Comparison of ENCODE assay signal across 20 cellular contexts in genomic region chr21:37550618-37551405, GRCh38.
DNase-seq lines count a peak whose midpoint lies in the region; ATAC-seq, FAIRE-seq and TF ChIP-seq lines count a peak whose summit lies in the region.
"Had no signal": no experiment of that assay in that cellular context is flagged by ENCODE, and none has a peak within 500 bp of the region (broad histone marks: within the 10 kb centered on the region; RNA-seq: fewer than 3 reads in every experiment).

No MANE protein-coding gene starts in this region.

- CTCF ChIA-PET in K562 (lab: Yijun Ruan, JAX; ENCODE audit: low intra/inter-chr PET ratio) = no interaction called here
- CTCF ChIA-PET in PC-9 (lab: Charles Lee) = no interaction called here

- H3K9me3 ChIP-seq in K562 (replicated peaks; ENCODE audit: control insufficient read depth, insufficient read depth, low read depth, low read length) = no peaks in the 10 kb centered on the region
- H3K9me3 ChIP-seq in gastrocnemius medialis = no peaks in the 10 kb centered on the region
- H3K9me3 ChIP-seq in PC-9 (ENCODE audit: insufficient read depth, low read depth) = no peaks in the 10 kb centered on the region
- H3K9me3 ChIP-seq: Caco-2, left lung, ovary, upper lobe of right lung had no signal

- peak overlapping the region in 1 of 2 experiments; percentile 53; a peak in 1 of 4 replicates for H3K9ac ChIP-seq in K562 (ENCODE audit: insufficient read depth in 1 of 2, low read depth in 2 of 2, low read length in 2 of 2)

- H3K4me3 ChIP-seq in K562 (no peak overlapping the region), gastrocnemius medialis (no peak overlapping the region), dorsolateral prefrontal cortex (peak overlapping the region in 1 of 59 donors; percentile 4), PC-9 (no peak overlapping the region)
- H3K4me3 ChIP-seq: left lung, ovary, upper lobe of right lung had no signal

- H3K9me1 ChIP-seq in K562 (ENCODE audit: control insufficient read depth, insufficient read depth, low read length) = no peaks in the 10 kb centered on the region

- peak; percentile 4 for DNase-seq in NCI-H146 (lab: John Stamatoyannopoulos, UW)
- DNase-seq in NCI-H146 treated with DMSO at 0.1 percent for 48 hours (lab: John Stamatoyannopoulos, UW; ENCODE audit: unreplicated experiment) = no peak
- DNase-seq in K562 (ENCODE audit: extremely low read depth in 1 of 4, low spot score in 3 of 4) = peak; percentile 51 to 69 (median 62)
- DNase-seq in mesenteric fat pad (ENCODE audit: low spot score) = peak; percentile 24
- DNase-seq in gastrocnemius medialis = no peak
- DNase-seq in NCI-H446 treated with DMSO at 0.1 percent for 48 hours (lab: John Stamatoyannopoulos, UW) = no peak
- DNase-seq in dorsolateral prefrontal cortex = no peak
- no peak for DNase-seq in PC-9
- DNase-seq: activated B cell treated with CpG ODN at 0.5 μM for 24 hours; activated CD8-positive, alpha-beta T cell treated with anti-CD3 and anti-CD28 coated beads for 36 hours; activated naive CD8-positive, alpha-beta T cell treated with anti-CD3 and anti-CD28 coated beads, Interleukin-2, amount 50 U/mL, for 24 hours; EL; NCI-H2171 treated with DMSO at 0.1 percent for 48 hours; upper lobe of right lung had no signal

- H3K4me1 ChIP-seq in K562 (replicated peaks in 1 of 2; ENCODE audit: control insufficient read depth in 2 of 2, insufficient read depth in 2 of 2, low read length in 2 of 2) = peaks cover 33 to 42% of the 10 kb centered on the region in 2 experiments
- H3K4me1 ChIP-seq in gastrocnemius medialis = peaks cover 34 to 54% of the 10 kb centered on the region in 2 donors
- H3K4me1 ChIP-seq in PC-9 (replicated peaks; ENCODE audit: insufficient read depth) = no peaks in the 10 kb centered on the region

- H3K27me3 ChIP-seq in K562 (ENCODE audit: control insufficient read depth in 2 of 2, insufficient read depth in 2 of 2, low read length in 2 of 2) (peaks cover 3 to 4% of the 10 kb centered on the region in 2 experiments; a peak in 1 of 5 replicates), gastrocnemius medialis (no peaks in the 10 kb centered on the region), dorsolateral prefrontal cortex (no peaks in the 10 kb centered on the region), PC-9 (ENCODE audit: insufficient read depth, low read depth) (no peaks in the 10 kb centered on the region)
- H3K27me3 ChIP-seq: ovary, upper lobe of right lung had no signal

- peak; percentile 70 for ATAC-seq in K562
- no peak for ATAC-seq in gastrocnemius medialis
- ATAC-seq: activated CD8-positive, alpha-beta T cell treated with anti-CD3 and anti-CD28 coated beads for 36 hours; activated naive CD8-positive, alpha-beta T cell treated with anti-CD3 and anti-CD28 coated beads, Interleukin-2, amount 50 U/mL, for 24 hours had no signal

- no peaks in the 10 kb centered on the region for H3K36me3 ChIP-seq in K562 (ENCODE audit: control insufficient read depth, insufficient read depth, low read length)
- H3K36me3 ChIP-seq in gastrocnemius medialis = no peaks in the 10 kb centered on the region
- H3K36me3 ChIP-seq in PC-9 (ENCODE audit: low read depth) = no peaks in the 10 kb centered on the region
- H3K36me3 ChIP-seq: left lung, ovary, upper lobe of right lung had no signal

- in situ Hi-C loops in K562 (cut with MboI) (no loop called here), gastrocnemius medialis (cut with MboI; ENCODE audit: low sequenced_read_pairs in 4 of 4) (loop anchor here in 1 of 4 donors (25.0 kb wide), 1 partner anchor 289 kb away; the partner anchor contains the start of gene VPS26C)

- no peaks in the 10 kb centered on the region for H3K9me2 ChIP-seq in PC-9 (ENCODE audit: insufficient read depth)

- POLR2A ChIA-PET in K562 (lab: Yijun Ruan, JAX) = interaction anchor here (1.1 to 2.1 kb wide), 2 partner anchors 13 to 18 kb away, joined by 4 to 28 read pairs; no protein-coding TSS in a partner anchor
- POLR2A ChIA-PET in PC-9 (lab: Charles Lee; ENCODE audit: unreplicated experiment) = interaction anchor here (0.5 kb wide), 1 partner anchor 41 kb away, joined by 7 read pairs; no protein-coding TSS in a partner anchor

- no peak for TF ChIP-seq EP300 in K562 (IDR thresholded peaks at IDR 0.05; ENCODE audit: low read length)

- H3F3A ChIP-seq in PC-9 (ENCODE audit: insufficient read depth, low read depth) = no peaks in the 10 kb centered on the region

- H3K79me2 ChIP-seq in K562 (ENCODE audit: control insufficient read depth, insufficient read depth, low read length) = no peaks in the 10 kb centered on the region
- no peaks in the 10 kb centered on the region for H3K79me2 ChIP-seq in PC-9 (ENCODE audit: low read depth)

- H2AFZ ChIP-seq in K562 (ENCODE audit: low read depth, low read length) = peak overlapping the region; percentile 75
- no peak overlapping the region for H2AFZ ChIP-seq in PC-9

- intact Hi-C loops in K562 (cut with micrococcal nuclease) = no loop called here
- intact Hi-C loops in gastrocnemius medialis (cut with DNase I; ENCODE audit: low total_unique reads) = loop anchor here (5.0 kb wide), 1 partner anchor 34 kb away; no protein-coding TSS in a partner anchor
- intact Hi-C loops in dorsolateral prefrontal cortex (cut with DNase I) = no loop called here
- intact Hi-C loops in PC-9 (cut with micrococcal nuclease; ENCODE audit: unreplicated experiment) = no loop called here

- TF ChIP-seq CTCF in K562 (IDR thresholded peaks at IDR 0.05 in 2 of 3, conservative IDR thresholded peaks at IDR 0.05 in 1 of 3; ENCODE audit: insufficient read depth in 2 of 3, low read depth in 1 of 3, low read length in 3 of 3) (no peak), gastrocnemius medialis (IDR thresholded peaks at IDR 0.05 in 4 of 5, conservative IDR thresholded peaks at IDR 0.05 in 1 of 5) (no peak), dorsolateral prefrontal cortex (IDR thresholded peaks at IDR 0.05 in 54 of 56, conservative IDR thresholded peaks at IDR 0.05 in 2 of 56; ENCODE audit: low read depth in 1 of 56, partially characterized antibody in 56 of 56) (no peak), PC-9 (conservative IDR thresholded peaks at IDR 0.05) (no peak)

- FAIRE-seq in K562 (lab: Jason Lieb, UNC) = peak; percentile 37
- FAIRE-seq: bronchial epithelial cell, GM18507 had no signal

- no peak for TF ChIP-seq RAD21 in K562 (CRISPR knock-in tag; conservative IDR thresholded peaks at IDR 0.05 in 1 of 2, IDR thresholded peaks at IDR 0.05 in 1 of 2)

- H4K20me1 ChIP-seq in K562 (replicated peaks; ENCODE audit: control insufficient read depth, insufficient read depth, low read length) (no peaks in the 10 kb centered on the region; the same call in 1 of the 2 replicates), PC-9 (ENCODE audit: insufficient read depth) (no peaks in the 10 kb centered on the region)

- BruUV-seq in K562 (replicated peaks; lab: Mats Ljungman, UMichigan) = no TSS peak
- no TSS peak for BruUV-seq in PC-9 (replicated peaks; lab: Mats Ljungman, UMichigan)

- no peak for TF ChIP-seq POLR2A in K562 (conservative IDR thresholded peaks at IDR 0.05)
- no peak for TF ChIP-seq POLR2A in gastrocnemius medialis (IDR thresholded peaks at IDR 0.05)

- no peak overlapping the region; the same call in 2 of the 3 replicates for H3K27ac ChIP-seq in K562 (ENCODE audit: extremely low read depth, low read depth, low read length)
- H3K27ac ChIP-seq in gastrocnemius medialis = peak overlapping the region; percentile 83 to 94 (median 91)
- H3K27ac ChIP-seq in dorsolateral prefrontal cortex = peak overlapping the region in 1 of 59 donors; percentile 13
- H3K27ac ChIP-seq in PC-9 = no peak overlapping the region
- H3K27ac ChIP-seq: 22Rv1, left lung, upper lobe of right lung had no signal

- 20% methylated on average over 16 of the region's 16 CpGs for WGBS in K562 (ENCODE audit: insufficient coverage, low coverage, missing lambda C conversion rate)

- H3K4me2 ChIP-seq in K562 (ENCODE audit: insufficient read depth, low read length) = peak overlapping the region; percentile 53
- H3K4me2 ChIP-seq in PC-9 = no peak overlapping the region

Comparison
In these comparisons a context has a peak if more than half of its experiments do, and no peak if none do; other contexts are left out.
1. DNase-seq: peak in NCI-H146 (single experiment), K562 (4 of 4) and mesenteric fat pad (single experiment); none in NCI-H146 treated with DMSO at 0.1 percent for 48 hours (single experiment), gastrocnemius medialis (0 of 2), NCI-H446 treated with DMSO at 0.1 percent for 48 hours (single experiment), dorsolateral prefrontal cortex (0 of 10) and PC-9 (0 of 2).
2. H3K27ac ChIP-seq: peak in gastrocnemius medialis (4 of 4); none in K562 (single experiment) and PC-9 (single experiment).